Comparison of ENCODE assay signal across 1 cellular context in the genomic region with DNA sequence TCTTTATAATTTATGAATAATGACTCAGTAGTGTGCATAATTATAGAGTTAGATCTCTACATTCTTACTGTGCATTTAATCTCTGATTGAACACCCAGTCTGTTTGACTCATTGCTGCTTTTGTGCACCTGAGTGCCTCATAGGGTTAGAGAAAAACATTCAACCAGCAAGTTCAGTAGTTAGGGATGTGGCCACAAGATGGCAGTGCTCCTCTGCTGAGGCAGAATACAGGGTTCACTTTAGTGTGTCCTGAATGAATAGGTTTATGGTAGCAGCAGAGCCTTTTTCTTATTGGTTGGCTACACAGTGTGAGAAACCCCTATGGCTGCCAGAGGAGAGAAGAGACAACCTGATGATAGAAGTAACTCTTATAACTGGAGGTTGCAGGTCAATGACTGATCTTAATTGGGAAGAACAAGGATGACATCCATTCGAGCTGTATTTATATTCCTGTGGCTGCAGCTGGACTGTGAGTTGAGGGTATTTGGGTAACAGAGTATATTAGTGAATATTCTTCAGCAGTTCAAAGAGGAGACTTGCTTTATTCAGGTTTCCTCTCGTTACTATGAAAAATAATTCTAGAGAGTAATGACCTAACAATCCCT.
TF ChIP-seq lines count a peak whose summit lies in the region.

No MANE protein-coding gene starts in this region.

TF ChIP-seq in H1, 55 proteins besides CTCF, POLR2A, EP300 and RAD21:
- TF ChIP-seq SRF (IDR thresholded peaks at IDR 0.05; ENCODE audit: low read depth, low read length) = no peak
- no peak for TF ChIP-seq EGR1 (IDR thresholded peaks at IDR 0.05; ENCODE audit: borderline replicate concordance, low read depth, low read length)
- 0 out of 2 replicates have a peak, but pooled peaks have one; percentile 13 for TF ChIP-seq YY1 (IDR thresholded peaks at IDR 0.05; ENCODE audit: low read depth, low read length)
- TF ChIP-seq ATF3 (IDR thresholded peaks at IDR 0.05; ENCODE audit: insufficient read depth, low read depth, low read length) = no peak
TF ChIP-seq in H1: peak in this region for 1.
